ENCODE assay signal across 15 cellular contexts in the genomic region with DNA sequence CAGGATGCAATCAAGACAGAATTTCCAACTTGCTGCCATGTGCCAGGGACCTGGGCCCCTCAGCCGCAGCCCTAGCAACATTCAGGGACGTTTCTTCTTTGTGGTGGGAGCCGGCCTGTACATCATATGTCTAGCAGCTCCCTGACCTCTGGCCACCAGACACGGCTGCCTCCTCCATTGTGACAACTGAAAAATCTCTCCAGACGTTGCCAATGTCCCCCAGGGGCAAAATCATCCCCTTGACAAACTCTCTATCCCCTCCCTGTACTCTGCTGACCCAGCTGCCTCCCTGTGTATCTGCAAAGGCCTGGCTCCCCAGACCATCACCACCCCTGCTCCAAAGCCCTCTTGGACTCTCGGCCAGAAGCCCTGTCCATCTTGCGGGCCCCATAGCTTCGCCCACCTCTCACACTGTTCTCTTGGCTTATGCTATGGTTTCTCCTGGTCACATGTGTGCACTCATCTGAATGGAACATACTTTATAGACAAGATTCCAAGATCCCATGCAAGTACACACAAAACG. TPM values are rescaled to one million over a fixed set of nuclear protein-coding genes. Genes with fewer than 3 reads are reported as not detected.
A peak's percentile ranks its signal among the peaks of the same experiment; 100 is the strongest.
DNase-seq lines count a peak whose midpoint lies in the region; ATAC-seq and TF ChIP-seq lines count a peak whose summit lies in the region.
"Had no signal": no experiment of that assay in that cellular context is flagged by ENCODE, and none has a peak within 500 bp of the region (broad histone marks: within the 10 kb centered on the region; RNA-seq: fewer than 3 reads in every experiment).

No MANE protein-coding gene starts in this region.

- H3K36me3 Mint-ChIP-seq in activated naive CD4-positive, alpha-beta T cell treated with anti-CD3 and anti-CD28 coated beads, Interleukin-2, amount 50 U/mL, for 72 hours: peaks cover 0 to 18% of the 10 kb centered on the region in 2 donors
- H3K36me3 Mint-ChIP-seq in activated naive CD4-positive, alpha-beta T cell treated with anti-CD3 and anti-CD28 coated beads, Interleukin-2, amount 10 ng/mL, durations not matched to agents 7 days and 5 days: peaks cover 34% of the 10 kb centered on the region
- H3K36me3 Mint-ChIP-seq in MCF 10A (ENCODE audit: insufficient read depth, unreplicated experiment): peaks cover 57% of the 10 kb centered on the region
- H3K36me3 Mint-ChIP-seq in mesothelial cell of epicardium: peaks cover 11% of the 10 kb centered on the region

- BruUV-seq in MCF 10A (replicated peaks; lab: Mats Ljungman, UMichigan): no TSS peak

- no peak for TF ChIP-seq POLR2A in upper lobe of left lung (IDR thresholded peaks at IDR 0.05)

- POLR2A ChIA-PET in MCF 10A (lab: Yijun Ruan, JAX): interaction anchor here (0.9 to 1.6 kb wide), 5 partner anchors 10 to 398 kb away, joined by 3 to 4 read pairs (median 3); a partner anchor contains a TSS

- peak in 1 of 2 donors; percentile 3 for DNase-seq in activated naive CD4-positive, alpha-beta T cell treated with anti-CD3 and anti-CD28 coated beads, Interleukin-2, amount 50 U/mL, for 72 hours (ENCODE audit: low spot score in 2 of 2)
- DNase-seq in activated naive CD4-positive, alpha-beta T cell treated with anti-CD3 and anti-CD28 coated beads, Interleukin-2, amount 10 ng/mL, durations not matched to agents 7 days and 5 days: no peak
- DNase-seq in MCF 10A (ENCODE audit: unreplicated experiment): no peak
- no peak for DNase-seq in mesothelial cell of epicardium (ENCODE audit: low spot score in 2 of 2, unreplicated experiment in 2 of 2)
- no peak for DNase-seq in upper lobe of left lung
- no peak for DNase-seq in NK-92 treated with Interleukin-12 subunit alpha and Interleukin-12 subunit beta, amount 100 ng/mL, for 24 hours (lab: John Stamatoyannopoulos, UW)
- DNase-seq in activated gamma-delta T cell treated with Interleukin-2 at 50 U/mL for 16 hours: no peak
- DNase-seq in NCI-H1436 (lab: John Stamatoyannopoulos, UW): no peak
- DNase-seq: cerebellar nuclear complex; erythroblast; MM.1S; SIG-M5; stimulated activated naive CD4-positive, alpha-beta T cell had no signal

- TF ChIP-seq CTCF in MCF 10A (IDR thresholded peaks at IDR 0.05; ENCODE audit: unreplicated experiment) (no peak), mesothelial cell of epicardium (IDR thresholded peaks at IDR 0.05; ENCODE audit: unreplicated experiment) (no peak), upper lobe of left lung (IDR thresholded peaks at IDR 0.05) (no peak)

- peaks cover 28 to 57% (median 35%) of the 10 kb centered on the region in 4 donors for H3K4me1 ChIP-seq in upper lobe of left lung

- H3K27me3 Mint-ChIP-seq in activated naive CD4-positive, alpha-beta T cell treated with anti-CD3 and anti-CD28 coated beads, Interleukin-2, amount 10 ng/mL, durations not matched to agents 7 days and 5 days: no peaks in the 10 kb centered on the region
- H3K27me3 Mint-ChIP-seq in MCF 10A (ENCODE audit: insufficient read depth, unreplicated experiment): no peaks in the 10 kb centered on the region
- no peaks in the 10 kb centered on the region for H3K27me3 Mint-ChIP-seq in mesothelial cell of epicardium (ENCODE audit: low read depth)

- ATAC-seq in activated naive CD4-positive, alpha-beta T cell treated with anti-CD3 and anti-CD28 coated beads, Interleukin-2, amount 50 U/mL, for 72 hours: no peak
- ATAC-seq in upper lobe of left lung (ENCODE audit: low FRiP score in 2 of 2): no peak
- ATAC-seq: heart right ventricle, left colon had no signal

- 84 to 89% methylated on average over 6 to 9 of the region's 9 CpGs for WGBS in upper lobe of left lung, 2 donors

- H3K27me3 ChIP-seq in upper lobe of left lung: no peaks in the 10 kb centered on the region
- H3K27me3 ChIP-seq: heart right ventricle had no signal

- no peak for TF ChIP-seq EP300 in upper lobe of left lung (IDR thresholded peaks at IDR 0.05)

- CTCF ChIA-PET in activated naive CD4-positive, alpha-beta T cell treated with anti-CD3 and anti-CD28 coated beads, Interleukin-2, amount 10 ng/mL, durations not matched to agents 7 days and 5 days (lab: Charles Lee): no interaction called here
- CTCF ChIA-PET in MCF 10A (lab: Yijun Ruan, JAX): interaction anchor here (0.7 to 1.4 kb wide), 3 partner anchors 10 to 69 kb away, joined by 3 to 4 read pairs (median 4); no protein-coding TSS in a partner anchor

- H3K27ac Mint-ChIP-seq in activated naive CD4-positive, alpha-beta T cell treated with anti-CD3 and anti-CD28 coated beads, Interleukin-2, amount 50 U/mL, for 72 hours: peak overlapping the region; percentile 2 to 94
- no peak overlapping the region for H3K27ac Mint-ChIP-seq in activated naive CD4-positive, alpha-beta T cell treated with anti-CD3 and anti-CD28 coated beads, Interleukin-2, amount 10 ng/mL, durations not matched to agents 7 days and 5 days
- H3K27ac Mint-ChIP-seq in MCF 10A (ENCODE audit: low read depth, unreplicated experiment): peak overlapping the region; percentile 25
- peak overlapping the region; percentile 84 for H3K27ac Mint-ChIP-seq in mesothelial cell of epicardium

- intact Hi-C loops in MCF 10A (cut with micrococcal nuclease): no loop called here

- no peaks in the 10 kb centered on the region for H3K9me3 Mint-ChIP-seq in activated naive CD4-positive, alpha-beta T cell treated with anti-CD3 and anti-CD28 coated beads, Interleukin-2, amount 50 U/mL, for 72 hours
- no peaks in the 10 kb centered on the region for H3K9me3 Mint-ChIP-seq in activated naive CD4-positive, alpha-beta T cell treated with anti-CD3 and anti-CD28 coated beads, Interleukin-2, amount 10 ng/mL, durations not matched to agents 7 days and 5 days
- H3K9me3 Mint-ChIP-seq in MCF 10A (ENCODE audit: unreplicated experiment): no peaks in the 10 kb centered on the region
- H3K9me3 Mint-ChIP-seq in mesothelial cell of epicardium: no peaks in the 10 kb centered on the region

- H3K9me3 ChIP-seq in upper lobe of left lung: no peaks in the 10 kb centered on the region
- H3K9me3 ChIP-seq: heart right ventricle had no signal

- peaks cover 18 to 63% (median 49%) of the 10 kb centered on the region in 4 donors for H3K36me3 ChIP-seq in upper lobe of left lung

- H3K4me3 Mint-ChIP-seq in activated naive CD4-positive, alpha-beta T cell treated with anti-CD3 and anti-CD28 coated beads, Interleukin-2, amount 10 ng/mL, durations not matched to agents 7 days and 5 days: no peak overlapping the region
- no peak overlapping the region for H3K4me3 Mint-ChIP-seq in MCF 10A (ENCODE audit: unreplicated experiment)
- H3K4me3 Mint-ChIP-seq in mesothelial cell of epicardium: no peak overlapping the region

- peak overlapping the region; percentile 36 to 67 (median 53) for H3K27ac ChIP-seq in upper lobe of left lung
- H3K27ac ChIP-seq: heart right ventricle had no signal

- no peak overlapping the region for H3K4me3 ChIP-seq in upper lobe of left lung
- H3K4me3 ChIP-seq: heart right ventricle had no signal

- peaks cover 9% of the 10 kb centered on the region for H3K4me1 Mint-ChIP-seq in activated naive CD4-positive, alpha-beta T cell treated with anti-CD3 and anti-CD28 coated beads, Interleukin-2, amount 10 ng/mL, durations not matched to agents 7 days and 5 days
- peaks cover 19% of the 10 kb centered on the region for H3K4me1 Mint-ChIP-seq in MCF 10A (ENCODE audit: insufficient read depth, unreplicated experiment)
- peaks cover 25% of the 10 kb centered on the region for H3K4me1 Mint-ChIP-seq in mesothelial cell of epicardium

RNA-seq across cellular contexts. Expression of a gene that starts 40.8 kb away (rescaled TPM):
- total RNA-seq in activated naive CD4-positive, alpha-beta T cell treated with anti-CD3 and anti-CD28 coated beads, Interleukin-2, amount 50 U/mL, for 72 hours: 10 to 100 TPM; 15.0 to 15.3 TPM
- total RNA-seq in MCF 10A (2022) (23.1 and 23.5 TPM in 2 replicates), mesothelial cell of epicardium (29.4 to 30.4 TPM (median 30.2 TPM) in 3 replicates), upper lobe of left lung (10 to 100 TPM; 33.8 to 50.1 (median 45.1) TPM)

RNA-seq across cellular contexts. Expression of a gene that starts 53.9 kb away (rescaled TPM):
- 10 to 100 TPM; 14.0 to 14.1 TPM for total RNA-seq in activated naive CD4-positive, alpha-beta T cell treated with anti-CD3 and anti-CD28 coated beads, Interleukin-2, amount 50 U/mL, for 72 hours
- total RNA-seq in MCF 10A (2022) (16.3 and 16.6 TPM in 2 replicates), mesothelial cell of epicardium (7.8 to 10.0 TPM (median 9.3 TPM) in 3 replicates), upper lobe of left lung (10 to 100 TPM in 2 of 6 donors, 1 to 10 TPM in 4; 4.7 to 16.6 (median 6.5) TPM)
